Comparison of ENCODE assay signal across 1 cellular context in genomic region chr1:197171531-197171930, GRCh38.
TF ChIP-seq lines count a peak whose summit lies in the region.

No MANE protein-coding gene starts in this region.

TF ChIP-seq in IMR-90, 13 proteins besides CTCF, POLR2A, EP300 and RAD21:
- no peak for TF ChIP-seq CHD1 (IDR thresholded peaks at IDR 0.05; ENCODE audit: low read depth, low read length)
- TF ChIP-seq RCOR1 (IDR thresholded peaks at IDR 0.05; ENCODE audit: insufficient replicate concordance, low read length): no peak
- no peak for TF ChIP-seq RFX5 (IDR thresholded peaks at IDR 0.05; ENCODE audit: low read depth, low read length)
